Comparison of ENCODE assay signal across 22 cellular contexts in genomic region chr11:14132312-14132711, GRCh38.
DNase-seq lines count a peak whose midpoint lies in the region; ATAC-seq and TF ChIP-seq lines count a peak whose summit lies in the region.
"Had no signal": no experiment of that assay in that cellular context is flagged by ENCODE, and none has a peak within 500 bp of the region (broad histone marks: within the 10 kb centered on the region; RNA-seq: fewer than 3 reads in every experiment).

No MANE protein-coding gene starts in this region.

- no peak for ATAC-seq in HG03097 (IDR thresholded peaks at IDR 0.05; ENCODE audit: low FRiP score, unreplicated experiment)
- ATAC-seq: GM23338, left ventricle myocardium superior, right lobe of liver, upper lobe of right lung had no signal

- DNase-seq in AG10803 (ENCODE audit: low read depth) (peak; percentile 31), GM03348 (ENCODE audit: low spot score) (peak; percentile 10), cerebellar nuclear complex (lab: John Stamatoyannopoulos, UW) (peak; percentile 65 to 95), myocyte (ENCODE audit: low read depth) (peak; percentile 64), erythroblast (lab: John Stamatoyannopoulos, UW) (no peak), NCI-H1048 (lab: John Stamatoyannopoulos, UW) (no peak), NCI-H2081 treated with DMSO at 0.1 percent for 48 hours (lab: John Stamatoyannopoulos, UW) (no peak)
- DNase-seq: activated CD4-positive, alpha-beta memory T cell treated with anti-CD3 and anti-CD28 coated beads for 36 hours; activated gamma-delta T cell treated with Interleukin-2 at 50 U/mL for 16 hours; CD4-positive, alpha-beta memory T cell; DMS79; head of caudate nucleus; left ventricle myocardium superior; NCI-H1105 treated with DMSO at 0.1 percent for 48 hours; NCI-H2081; NCI-H446; nephron progenitor cell; right lobe of liver; upper lobe of right lung had no signal

- no peak for TF ChIP-seq POLR2A in erythroblast (IDR thresholded peaks at IDR 0.05; ENCODE audit: low read length)

- no peak overlapping the region for H3K4me3 ChIP-seq in AG10803 (ENCODE audit: low read length)
- H3K4me3 ChIP-seq: breast epithelium, GM23338, right lobe of liver, upper lobe of right lung had no signal

- no peak for TF ChIP-seq CTCF in AG10803 (conservative IDR thresholded peaks at IDR 0.05; ENCODE audit: low read length)

Comparison
In these comparisons a context has a peak if more than half of its experiments do, and no peak if none do; other contexts are left out.
1. DNase-seq: peak in AG10803 (single experiment), GM03348 (single experiment), cerebellar nuclear complex (2 of 2) and myocyte (single experiment); none in erythroblast (0 of 2), NCI-H1048 (single experiment) and NCI-H2081 treated with DMSO at 0.1 percent for 48 hours (single experiment).